In the genomic region with DNA sequence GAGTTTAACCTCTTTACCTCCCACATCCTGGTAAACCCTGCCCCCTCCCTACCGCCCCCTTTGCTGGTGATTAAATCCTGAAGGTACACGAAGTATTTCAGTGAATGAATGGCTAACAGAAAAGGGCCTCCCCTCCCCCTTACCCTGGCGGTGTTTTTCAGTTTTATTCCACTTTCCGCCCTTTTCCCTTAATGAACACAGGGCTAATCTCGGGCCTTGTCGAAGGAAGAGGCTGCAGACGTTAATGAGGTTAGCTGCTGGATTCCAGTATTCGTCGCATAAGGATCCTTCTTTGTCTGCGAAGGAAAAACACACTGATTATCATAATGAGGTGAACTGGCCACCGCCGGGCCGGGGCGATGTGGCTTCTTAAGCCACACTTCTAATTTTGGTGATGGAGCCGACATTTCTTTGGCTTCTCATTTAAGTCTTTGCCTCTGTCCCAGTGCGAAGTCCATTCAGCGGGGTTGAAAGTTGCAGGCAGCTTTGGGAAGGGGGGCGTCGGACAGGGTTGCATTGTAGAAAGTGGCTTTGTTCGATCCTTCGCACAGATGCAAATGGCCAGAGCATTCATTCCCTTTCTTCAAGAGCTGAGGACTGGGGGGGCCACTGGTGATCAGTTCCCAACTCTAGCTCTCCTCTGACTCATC, we compare ENCODE assay signal across 16 cellular contexts. TPM values are rescaled to one million over a fixed set of nuclear protein-coding genes. Genes with fewer than 3 reads are reported as not detected.
"Had no signal": no experiment of that assay in that cellular context is flagged by ENCODE, and none has a peak within 500 bp of the region (broad histone marks: within the 10 kb centered on the region; RNA-seq: fewer than 3 reads in every experiment).

No MANE protein-coding gene starts in this region.

- H3K4me1 Mint-ChIP-seq: activated naive CD4-positive, alpha-beta T cell treated with anti-CD3 and anti-CD28 coated beads, Interleukin-2, amount 10 ng/mL, durations not matched to agents 7 days and 5 days; activated T-helper 17 cell treated with anti-CD3 and anti-CD28 coated beads, Interleukin-2, amount 50 U/mL, for 72 hours had no signal

- H3K27me3 ChIP-seq: adrenal gland, body of pancreas, uterus had no signal

- H3K27ac ChIP-seq: body of pancreas, uterus had no signal

- H3K4me1 ChIP-seq: body of pancreas, uterus had no signal

- H3K9me3 Mint-ChIP-seq: activated T-helper 17 cell treated with anti-CD3 and anti-CD28 coated beads, Interleukin-2, amount 50 U/mL, for 72 hours had no signal

- H3K27ac Mint-ChIP-seq: activated CD4-positive, alpha-beta T cell treated with anti-CD3 and anti-CD28 coated beads, Interleukin-2, amount 10 ng/mL, durations not matched to agents 7 days and 5 days; activated naive CD4-positive, alpha-beta T cell treated with anti-CD3 and anti-CD28 coated beads, Interleukin-2, amount 10 ng/mL, durations not matched to agents 7 days and 5 days; activated T-helper 17 cell treated with anti-CD3 and anti-CD28 coated beads, Interleukin-2, amount 50 U/mL, for 72 hours; naive thymus-derived CD8-positive, alpha-beta T cell; T-helper 1 cell treated with Interleukin-12 subunit alpha and Interleukin-12 subunit beta and Interleukin-4 antibody, amounts not matched to agents 30 μg/mL and 1 μg/mL, for 36 hours had no signal

- H3K4me3 Mint-ChIP-seq: activated CD4-positive, alpha-beta T cell treated with anti-CD3 and anti-CD28 coated beads, Interleukin-2, amount 10 ng/mL, durations not matched to agents 7 days and 5 days; activated naive CD4-positive, alpha-beta T cell treated with anti-CD3 and anti-CD28 coated beads, Interleukin-2, amount 10 ng/mL, durations not matched to agents 7 days and 5 days; activated T-helper 17 cell treated with anti-CD3 and anti-CD28 coated beads, Interleukin-2, amount 50 U/mL, for 72 hours; naive thymus-derived CD8-positive, alpha-beta T cell; T-helper 1 cell treated with Interleukin-12 subunit alpha and Interleukin-12 subunit beta and Interleukin-4 antibody, amounts not matched to agents 30 μg/mL and 1 μg/mL, for 36 hours had no signal

- DNase-seq: activated CD4-positive, alpha-beta T cell treated with anti-CD3 and anti-CD28 coated beads, Interleukin-2, amount 10 ng/mL, durations not matched to agents 7 days and 5 days; activated CD4-positive, CD25-positive, alpha-beta regulatory T cell; activated CD8-positive, alpha-beta memory T cell treated with anti-CD3 and anti-CD28 coated beads for 24 hours; activated naive CD4-positive, alpha-beta T cell treated with anti-CD3 and anti-CD28 coated beads, Interleukin-2, amount 10 ng/mL, durations not matched to agents 7 days and 5 days; adrenal gland; body of pancreas; hypothalamus; mammary epithelial cell; mucosa of descending colon; naive thymus-derived CD8-positive, alpha-beta T cell; stimulated activated CD4-positive, alpha-beta T cell treated with anti-CD3 and anti-CD28 coated beads, Interleukin-15, amount 100 ng/mL, for 24 hours; stimulated activated CD4-positive, alpha-beta T cell treated with anti-CD3 and anti-CD28 coated beads, Interleukin-4, amount 100 ng/mL, for 24 hours; uterus had no signal

- H3K9me3 ChIP-seq: adrenal gland, body of pancreas, uterus had no signal

- H3K4me3 ChIP-seq: adrenal gland, body of pancreas, mucosa of descending colon, uterus had no signal

- H3K36me3 ChIP-seq: uterus had no signal

- ATAC-seq: activated T-helper 17 cell treated with anti-CD3 and anti-CD28 coated beads, Interleukin-2, amount 50 U/mL, for 72 hours; body of pancreas; esophagus mucosa; mucosa of descending colon; naive thymus-derived CD8-positive, alpha-beta T cell had no signal

RNA-seq across cellular contexts. Expression of gene MEG3, which starts 6.5 kb away (rescaled TPM):
- total RNA-seq: activated CD4-positive, alpha-beta T cell treated with anti-CD3 and anti-CD28 coated beads, Interleukin-2, amount 10 ng/mL, durations not matched to agents 7 days and 5 days; activated T-helper 17 cell treated with anti-CD3 and anti-CD28 coated beads, Interleukin-2, amount 50 U/mL, for 72 hours; naive thymus-derived CD8-positive, alpha-beta T cell had no signal
